ENCODE assay signal across 1 cellular context in the genomic region with DNA sequence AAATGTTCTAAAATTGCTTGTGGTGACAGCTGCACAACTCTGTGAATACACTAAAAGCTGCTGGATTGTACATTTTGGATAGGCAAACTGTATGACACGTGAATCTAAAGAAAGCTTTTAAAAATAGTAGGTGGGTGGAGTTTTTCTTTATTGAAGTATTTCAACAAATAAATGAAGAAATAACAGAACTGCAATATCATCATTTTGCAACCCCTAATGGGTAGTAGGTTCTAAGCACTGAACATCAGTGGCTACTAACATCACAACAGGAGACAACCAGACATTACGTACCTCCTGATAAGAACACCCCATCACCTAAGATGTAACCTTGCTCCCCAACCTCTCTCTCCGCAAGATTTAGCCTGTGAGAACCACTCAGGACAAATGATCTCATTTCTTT.
TF ChIP-seq lines count a peak whose summit lies in the region.

No MANE protein-coding gene starts in this region.

TF ChIP-seq in IMR-90, 13 proteins besides CTCF, POLR2A, EP300 and RAD21 (continued from another document):
- TF ChIP-seq MXI1 (IDR thresholded peaks at IDR 0.05; ENCODE audit: borderline replicate concordance, low read depth, low read length) (no peak), RCOR1 (IDR thresholded peaks at IDR 0.05; ENCODE audit: insufficient replicate concordance, low read length) (no peak)
